ENCODE assay signal across 10 cellular contexts in genomic region chr1:183877321-183877720, GRCh38.
DNase-seq lines count a peak whose midpoint lies in the region; ATAC-seq, FAIRE-seq and TF ChIP-seq lines count a peak whose summit lies in the region.
"Had no signal": no experiment of that assay in that cellular context is flagged by ENCODE, and none has a peak within 500 bp of the region (broad histone marks: within the 10 kb centered on the region; RNA-seq: fewer than 3 reads in every experiment).

No MANE protein-coding gene starts in this region.

- intact Hi-C loops in HepG2 (cut with micrococcal nuclease; ENCODE audit: unreplicated experiment) = no loop called here
- intact Hi-C loops in head of caudate nucleus (cut with DNase I) = loop anchor here (5.0 kb wide), 1 partner anchor 70 kb away; the partner anchor contains the start of gene RGL1

- H3K9me3 ChIP-seq in liver (ENCODE audit: control insufficient read depth in 4 of 4, low read length in 3 of 4) (no peaks in the 10 kb centered on the region), HepG2 (ENCODE audit: low read length) (no peaks in the 10 kb centered on the region), osteoblast (ENCODE audit: low read depth, low read length) (no peaks in the 10 kb centered on the region)

- TF ChIP-seq EP300 in HepG2 (IDR thresholded peaks at IDR 0.05; ENCODE audit: low read depth in 2 of 2, low read length in 2 of 2) = no peak
- no peak for TF ChIP-seq EP300 in HepG2 (CRISPR knock-in tag; IDR thresholded peaks at IDR 0.05; ENCODE audit: borderline replicate concordance)

- TF ChIP-seq CTCF in liver (IDR thresholded peaks at IDR 0.05; ENCODE audit: low read depth, low read length, missing input control) = no peak
- TF ChIP-seq CTCF in HepG2 (CRISPR knock-in tag; IDR thresholded peaks at IDR 0.05) = no peak
- TF ChIP-seq CTCF in osteoblast (IDR thresholded peaks at IDR 0.05; ENCODE audit: extremely low read depth, low read depth, low read length) = no peak

- CTCF ChIA-PET in HepG2 (lab: Yijun Ruan, JAX; ENCODE audit: low intra/inter-chr PET ratio, low total read pairs) = no interaction called here

- DNase-seq in HepG2 (ENCODE audit: low spot score) (no peak), head of caudate nucleus (peak; percentile 33 to 88 (median 68)), osteoblast (ENCODE audit: insufficient read length, low spot score, missing footprints) (peak; percentile 68), iPS-NIHi11 (ENCODE audit: low spot score) (no peak), NAMALWA (ENCODE audit: low spot score) (no peak)
- DNase-seq: SIG-M5 had no signal

- H3K36me3 ChIP-seq in liver (ENCODE audit: control insufficient read depth in 4 of 4, insufficient read depth in 3 of 4, low read depth in 1 of 4, low read length in 3 of 4) (no peaks in the 10 kb centered on the region), HepG2 (replicated peaks in 1 of 2; ENCODE audit: control insufficient read depth in 1 of 2, insufficient read depth in 2 of 2, low read length in 2 of 2) (no peaks in the 10 kb centered on the region), osteoblast (ENCODE audit: insufficient read depth, low read length) (no peaks in the 10 kb centered on the region)

- no peak for TF ChIP-seq POLR2A in HepG2 (IDR thresholded peaks at IDR 0.05; ENCODE audit: insufficient read depth in 1 of 2, low read depth in 2 of 2, low read length in 2 of 2)

- in situ Hi-C loops in HepG2 (cut with HindIII; ENCODE audit: extremely low pct_ligation_motif_present, low pct_unique_long_range_greater_than_20kb) = no loop called here

- no peak overlapping the region for H2AFZ ChIP-seq in HepG2 (ENCODE audit: low read length)
- peak overlapping the region; percentile 78 for H2AFZ ChIP-seq in osteoblast (ENCODE audit: low read length)

- H3K27ac ChIP-seq in liver (ENCODE audit: low read depth in 1 of 2, low read length in 2 of 2) (peak overlapping the region; percentile 32 to 48), HepG2 (ENCODE audit: extremely low read length, insufficient read depth, low read length) (no peak overlapping the region), osteoblast (ENCODE audit: low read depth, low read length) (peak overlapping the region; percentile 31)

- peaks cover 0 to 10% (median 2%) of the 10 kb centered on the region in 4 donors for H3K4me1 ChIP-seq in liver (ENCODE audit: control insufficient read depth in 4 of 4, insufficient read depth in 4 of 4, low read length in 3 of 4)
- H3K4me1 ChIP-seq in HepG2 (ENCODE audit: insufficient read depth, low read length) = peaks cover 25% of the 10 kb centered on the region
- peaks cover 31% of the 10 kb centered on the region for H3K4me1 ChIP-seq in osteoblast (ENCODE audit: insufficient read depth, low read length)

- H3K27me3 ChIP-seq in liver (ENCODE audit: control insufficient read depth in 4 of 4, insufficient read depth in 4 of 4, low read length in 3 of 4) (no peaks in the 10 kb centered on the region), HepG2 (ENCODE audit: control insufficient read depth in 1 of 2, insufficient read depth in 2 of 2, low read length in 2 of 2) (no peaks in the 10 kb centered on the region), osteoblast (ENCODE audit: insufficient read depth, low read length) (no peaks in the 10 kb centered on the region)

- H3K4me2 ChIP-seq in HepG2 (ENCODE audit: low read depth, low read length) (no peak overlapping the region), osteoblast (ENCODE audit: insufficient read depth, low read length) (peak overlapping the region; percentile 80)

- no peak for FAIRE-seq in HepG2 (lab: Jason Lieb, UNC)
- FAIRE-seq: frontal cortex had no signal

- no TSS peak for BruUV-seq in HepG2 (replicated peaks; lab: Mats Ljungman, UMichigan)

- no peak overlapping the region for H3K4me3 ChIP-seq in liver (ENCODE audit: low read depth in 1 of 3, low read length in 3 of 3)
- H3K4me3 ChIP-seq in HepG2 (replicated peaks in 1 of 3; ENCODE audit: insufficient read depth in 1 of 3, low read depth in 2 of 3, low read length in 3 of 3) = no peak overlapping the region
- H3K4me3 ChIP-seq in osteoblast (ENCODE audit: insufficient read depth, low read length) = peak overlapping the region; percentile 48

- H4K20me1 ChIP-seq in HepG2 (ENCODE audit: insufficient read depth, low read length) (no peaks in the 10 kb centered on the region), osteoblast (ENCODE audit: insufficient read depth, low read length) (no peaks in the 10 kb centered on the region)

- H3K9ac ChIP-seq in liver (ENCODE audit: low read depth in 1 of 2, low read length in 2 of 2) (no peak overlapping the region), HepG2 (ENCODE audit: insufficient read depth, low read depth, low read length) (no peak overlapping the region)

- POLR2A ChIA-PET in HepG2 (lab: Yijun Ruan, JAX) = no interaction called here

- no peaks in the 10 kb centered on the region for H3K79me2 ChIP-seq in HepG2 (ENCODE audit: insufficient read depth, low read length)
- H3K79me2 ChIP-seq in osteoblast (ENCODE audit: insufficient read depth, low read length) = no peaks in the 10 kb centered on the region

- TF ChIP-seq RAD21 in liver (IDR thresholded peaks at IDR 0.05) (peak in 1 of 2 donors; percentile 14), HepG2 (CRISPR knock-in tag; IDR thresholded peaks at IDR 0.05) (no peak)

- WGBS in liver = 72% methylated on average over 8 of the region's 8 CpGs
- 91% methylated on average over 8 of the region's 8 CpGs for WGBS in HepG2 (ENCODE audit: low lambda C conversion rate)

- ATAC-seq in HepG2 (no peak), HG03175 (IDR thresholded peaks at IDR 0.05; ENCODE audit: unreplicated experiment) (no peak), HG03439 (IDR thresholded peaks at IDR 0.05; ENCODE audit: unreplicated experiment) (no peak)

TF ChIP-seq in liver, 16 proteins besides CTCF, POLR2A, EP300 and RAD21:
- TF ChIP-seq TAF1 (conservative IDR thresholded peaks at IDR 0.05) = no peak
- no peak for TF ChIP-seq HNF4G (IDR thresholded peaks at IDR 0.05)
- TF ChIP-seq HNF4A (conservative IDR thresholded peaks at IDR 0.05) = no peak
- no peak for TF ChIP-seq FOXA1 (IDR thresholded peaks at IDR 0.05)
- no peak for TF ChIP-seq JUND (IDR thresholded peaks at IDR 0.05)
- no peak for TF ChIP-seq GABPA (IDR thresholded peaks at IDR 0.05 in 1 of 2, conservative IDR thresholded peaks at IDR 0.05 in 1 of 2)
- TF ChIP-seq NR2F2 (IDR thresholded peaks at IDR 0.05) = no peak
- TF ChIP-seq MAX (IDR thresholded peaks at IDR 0.05) = no peak
- TF ChIP-seq ZBTB33 (IDR thresholded peaks at IDR 0.05) = no peak

TF ChIP-seq in HepG2, 621 proteins besides CTCF, POLR2A, EP300 and RAD21 (continues in another document):
- no peak for TF ChIP-seq NRL (CRISPR knock-in tag; IDR thresholded peaks at IDR 0.05; ENCODE audit: borderline replicate concordance)
- TF ChIP-seq ZNF609 (CRISPR knock-in tag; IDR thresholded peaks at IDR 0.05; ENCODE audit: borderline replicate concordance) = no peak
- no peak for TF ChIP-seq KDM5A (IDR thresholded peaks at IDR 0.05; ENCODE audit: borderline replicate concordance, low read length)
- TF ChIP-seq RFX1 (IDR thresholded peaks at IDR 0.05) = no peak

Comparison
In these comparisons a context has a peak if more than half of its experiments do, and no peak if none do; other contexts are left out.
1. DNase-seq: peak in head of caudate nucleus (42 of 42) and osteoblast (single experiment); none in HepG2 (single experiment), iPS-NIHi11 (single experiment) and NAMALWA (single experiment).